1 cellular context compared by ENCODE assay signal in genomic region chr17:7440823-7441174, GRCh38.
TF ChIP-seq lines count a peak whose summit lies in the region.

No MANE protein-coding gene starts in this region.

TF ChIP-seq in GM12878, 131 proteins besides CTCF, POLR2A, EP300 and RAD21 (continued from another document):
- peak; percentile 97 for TF ChIP-seq BACH1 (IDR thresholded peaks at IDR 0.05; ENCODE audit: borderline replicate concordance)
- TF ChIP-seq BCL11A (IDR thresholded peaks at IDR 0.05; ENCODE audit: low read depth, low read length): no peak
- no peak for TF ChIP-seq USF2 (IDR thresholded peaks at IDR 0.05; ENCODE audit: borderline replicate concordance, low read depth, low read length)
- TF ChIP-seq NRF1 (conservative IDR thresholded peaks at IDR 0.05; ENCODE audit: low read depth, low read length): no peak
- no peak for TF ChIP-seq CREM (IDR thresholded peaks at IDR 0.05; ENCODE audit: low read depth)
- no peak for TF ChIP-seq ZNF384 (IDR thresholded peaks at IDR 0.05; ENCODE audit: borderline replicate concordance, low read depth, low read length)
- TF ChIP-seq GABPA (IDR thresholded peaks at IDR 0.05; ENCODE audit: low read depth): no peak
- no peak for TF ChIP-seq BRCA1 (IDR thresholded peaks at IDR 0.05; ENCODE audit: low read depth, low read length)
- 0 out of 2 replicates have a peak, but pooled peaks have one; percentile 9 for TF ChIP-seq NR2F1 (conservative IDR thresholded peaks at IDR 0.05)
- peak; percentile 52; the same call in 1 of the 2 replicates for TF ChIP-seq CBFB (IDR thresholded peaks at IDR 0.05; ENCODE audit: low read depth)
